In genomic region chr1:240474133-240474614, GRCh38 we compare ENCODE assay signal across 15 cellular contexts.
DNase-seq lines count a peak whose midpoint lies in the region; ATAC-seq, FAIRE-seq and TF ChIP-seq lines count a peak whose summit lies in the region.
"Had no signal": no experiment of that assay in that cellular context is flagged by ENCODE, and none has a peak within 500 bp of the region (broad histone marks: within the 10 kb centered on the region; RNA-seq: fewer than 3 reads in every experiment).

No MANE protein-coding gene starts in this region.

- H4K20me1 ChIP-seq in HepG2 (ENCODE audit: insufficient read depth, low read length) = no peaks in the 10 kb centered on the region

- BruUV-seq in HepG2 (replicated peaks; lab: Mats Ljungman, UMichigan) = no TSS peak

- TF ChIP-seq CTCF in HepG2 (CRISPR knock-in tag; IDR thresholded peaks at IDR 0.05) (no peak), pancreas (IDR thresholded peaks at IDR 0.05) (no peak)

- peak; percentile 87 for DNase-seq in amniotic epithelial cell (ENCODE audit: low read depth)
- DNase-seq in HepG2 (ENCODE audit: low spot score) = no peak
- DNase-seq in anterior cingulate cortex (lab: John Stamatoyannopoulos, UW) = no peak
- DNase-seq in pancreas = no peak
- DNase-seq in NCI-H146 (lab: John Stamatoyannopoulos, UW) = no peak
- DNase-seq: activated CD4-positive, alpha-beta T cell treated with anti-CD3 and anti-CD28 coated beads for 48 hours; activated gamma-delta T cell; CD8-positive, alpha-beta memory T cell; cortex of kidney; NCI-H524; posterior cingulate gyrus; thyroid gland had no signal

- no peaks in the 10 kb centered on the region for H3K79me2 ChIP-seq in HepG2 (ENCODE audit: insufficient read depth, low read length)

- no peaks in the 10 kb centered on the region for H3K4me1 ChIP-seq in HepG2 (ENCODE audit: insufficient read depth, low read length)
- no peaks in the 10 kb centered on the region for H3K4me1 ChIP-seq in pancreas
- H3K4me1 ChIP-seq: thyroid gland had no signal

- TF ChIP-seq POLR2A in HepG2 (IDR thresholded peaks at IDR 0.05; ENCODE audit: insufficient read depth in 1 of 2, low read depth in 2 of 2, low read length in 2 of 2) = no peak

- no peak overlapping the region for H2AFZ ChIP-seq in HepG2 (ENCODE audit: low read length)

- H3K9ac ChIP-seq in HepG2 (ENCODE audit: insufficient read depth, low read depth, low read length) = no peak overlapping the region

- no peak overlapping the region for H3K27ac ChIP-seq in HepG2 (ENCODE audit: extremely low read length, insufficient read depth, low read length)
- no peak overlapping the region for H3K27ac ChIP-seq in pancreas
- H3K27ac ChIP-seq: thyroid gland had no signal

- 3% methylated on average over 5 of the region's 5 CpGs for WGBS in HepG2 (ENCODE audit: low lambda C conversion rate)
- WGBS in pancreas, 2 donors = 25 to 28% methylated on average over 5 of the region's 5 CpGs

- POLR2A ChIA-PET in HepG2 (lab: Yijun Ruan, JAX) = no interaction called here

- H3K4me2 ChIP-seq in HepG2 (ENCODE audit: low read depth, low read length) = no peak overlapping the region

- TF ChIP-seq RAD21 in HepG2 (CRISPR knock-in tag; IDR thresholded peaks at IDR 0.05) = no peak

- intact Hi-C loops in HepG2 (cut with micrococcal nuclease; ENCODE audit: unreplicated experiment) = no loop called here
- intact Hi-C loops in pancreas (cut with DNase I) = no loop called here

- H3K9me3 ChIP-seq in HepG2 (ENCODE audit: low read length) (no peaks in the 10 kb centered on the region), pancreas (no peaks in the 10 kb centered on the region)
- H3K9me3 ChIP-seq: thyroid gland had no signal

- no peak for TF ChIP-seq EP300 in HepG2 (IDR thresholded peaks at IDR 0.05; ENCODE audit: low read depth in 2 of 2, low read length in 2 of 2)
- TF ChIP-seq EP300 in HepG2 (CRISPR knock-in tag; IDR thresholded peaks at IDR 0.05; ENCODE audit: borderline replicate concordance) = no peak

- ATAC-seq in GM18498 (IDR thresholded peaks at IDR 0.05; ENCODE audit: unreplicated experiment) (peak; percentile 78), HG03342 (IDR thresholded peaks at IDR 0.05; ENCODE audit: unreplicated experiment) (peak; percentile 55), HepG2 (no peak), pancreas (no peak), HG03469 (IDR thresholded peaks at IDR 0.05; ENCODE audit: unreplicated experiment) (no peak)

- H3K36me3 ChIP-seq in HepG2 (replicated peaks in 1 of 2; ENCODE audit: control insufficient read depth in 1 of 2, insufficient read depth in 2 of 2, low read length in 2 of 2) (no peaks in the 10 kb centered on the region), pancreas (no peaks in the 10 kb centered on the region)
- H3K36me3 ChIP-seq: thyroid gland had no signal

- H3K4me3 ChIP-seq in HepG2 (replicated peaks in 1 of 3; ENCODE audit: insufficient read depth in 1 of 3, low read depth in 2 of 3, low read length in 3 of 3) (no peak overlapping the region), pancreas (no peak overlapping the region)
- H3K4me3 ChIP-seq: thyroid gland had no signal

- H3K27me3 ChIP-seq in HepG2 (ENCODE audit: control insufficient read depth in 1 of 2, insufficient read depth in 2 of 2, low read length in 2 of 2) (no peaks in the 10 kb centered on the region), pancreas (no peaks in the 10 kb centered on the region)
- H3K27me3 ChIP-seq: thyroid gland had no signal

- in situ Hi-C loops in HepG2 (cut with HindIII; ENCODE audit: extremely low pct_ligation_motif_present, low pct_unique_long_range_greater_than_20kb) = no loop called here

- FAIRE-seq in HepG2 (lab: Jason Lieb, UNC) (no peak), pancreas (lab: Jason Lieb, UNC) (no peak)

- CTCF ChIA-PET in HepG2 (lab: Yijun Ruan, JAX; ENCODE audit: low intra/inter-chr PET ratio, low total read pairs) = no interaction called here

TF ChIP-seq in HepG2, 621 proteins besides CTCF, POLR2A, EP300 and RAD21 (continues in another document):
- TF ChIP-seq NFE2L1 (CRISPR knock-in tag; IDR thresholded peaks at IDR 0.05; ENCODE audit: borderline replicate concordance) (no peak), YY1 (IDR thresholded peaks at IDR 0.05; ENCODE audit: insufficient read depth, insufficient replicate concordance, low read depth, low read length) (no peak), ZNF614 (CRISPR knock-in tag; IDR thresholded peaks at IDR 0.05; ENCODE audit: borderline replicate concordance) (no peak), HNRNPH1 (optimal IDR thresholded peaks at IDR 0.05; ENCODE audit: low read depth, low read length) (no peak), CEBPB (IDR thresholded peaks at IDR 0.05; ENCODE audit: borderline replicate concordance, low read depth, low read length) (0 out of 2 replicates have a peak, but pooled peaks have one; percentile 25), NBN (conservative IDR thresholded peaks at IDR 0.05) (no peak), KDM5A (IDR thresholded peaks at IDR 0.05; ENCODE audit: borderline replicate concordance, low read length) (no peak), CEBPG (CRISPR knock-in tag; IDR thresholded peaks at IDR 0.05) (peak; percentile 31; the same call in 1 of the 2 replicates), ZBTB37 (CRISPR knock-in tag; IDR thresholded peaks at IDR 0.05) (no peak), SOX5 (CRISPR knock-in tag; IDR thresholded peaks at IDR 0.05; ENCODE audit: borderline replicate concordance) (peak; percentile 26; the same call in 1 of the 2 replicates), SRF (IDR thresholded peaks at IDR 0.05; ENCODE audit: low read depth, low read length) (no peak), TBP (CRISPR knock-in tag; IDR thresholded peaks at IDR 0.05) (no peak), GTF2F1 (IDR thresholded peaks at IDR 0.05; ENCODE audit: low read length) (no peak), EED (CRISPR knock-in tag; IDR thresholded peaks at IDR 0.05) (no peak), FOSL1 (CRISPR knock-in tag; IDR thresholded peaks at IDR 0.05; ENCODE audit: borderline replicate concordance) (no peak), DDIT3 (CRISPR knock-in tag; IDR thresholded peaks at IDR 0.05) (no peak), ZNF646 (CRISPR knock-in tag; IDR thresholded peaks at IDR 0.05) (no peak), NR2F6 (IDR thresholded peaks at IDR 0.05) (no peak), NR2F6 (CRISPR knock-in tag; IDR thresholded peaks at IDR 0.05) (no peak), ZNF777 (CRISPR knock-in tag; IDR thresholded peaks at IDR 0.05) (no peak), NFIB (CRISPR knock-in tag; IDR thresholded peaks at IDR 0.05; ENCODE audit: borderline replicate concordance) (no peak)

Comparison
In these comparisons a context has a peak if more than half of its experiments do, and no peak if none do; other contexts are left out.
1. ATAC-seq: peak in GM18498 (single experiment) and HG03342 (single experiment); none in HepG2 (single experiment), pancreas (0 of 4) and HG03469 (single experiment).